Comparison of ENCODE assay signal across 8 cellular contexts in genomic region chr15:90603893-90604292, GRCh38.
DNase-seq lines count a peak whose midpoint lies in the region; ATAC-seq and TF ChIP-seq lines count a peak whose summit lies in the region.

No MANE protein-coding gene starts in this region.

- H3K36me3 Mint-ChIP-seq in naive B cell = peaks cover 11 to 18% of the 10 kb centered on the region in 2 donors

- H3K27ac Mint-ChIP-seq in naive B cell = peak overlapping the region in 5 of 6 donors; percentile 7 to 81 (median 48)

- H3K9me3 Mint-ChIP-seq in naive B cell = no peaks in the 10 kb centered on the region

- no peak for TF ChIP-seq POLR2A in Peyer's patch (IDR thresholded peaks at IDR 0.05)

- peak in 4 of 6 experiments; percentile 24 to 53 (median 50) for TF ChIP-seq CTCF in Peyer's patch (IDR thresholded peaks at IDR 0.05)

- ATAC-seq in naive B cell (ENCODE audit: low read depth in 2 of 2) (peak in 1 of 2 donors; percentile 56), GM21737 (IDR thresholded peaks at IDR 0.05; ENCODE audit: unreplicated experiment) (no peak), GM19463 (IDR thresholded peaks at IDR 0.05; ENCODE audit: unreplicated experiment) (no peak)

- H3K4me3 Mint-ChIP-seq in naive B cell = peak overlapping the region in 1 of 8 donors; percentile 41

- peaks cover 0 to under 1% (median 0%) of the 10 kb centered on the region in 4 donors for H3K4me1 ChIP-seq in Peyer's patch

- H3K27me3 Mint-ChIP-seq in naive B cell = no peaks in the 10 kb centered on the region

- H3K9me3 ChIP-seq in Peyer's patch = no peaks in the 10 kb centered on the region

- no peak overlapping the region for H3K27ac ChIP-seq in Peyer's patch

- H3K4me3 ChIP-seq in Peyer's patch = no peak overlapping the region

- peaks cover 34 to 45% (median 45%) of the 10 kb centered on the region in 3 donors for H3K4me1 Mint-ChIP-seq in naive B cell

- DNase-seq in GDM1 (lab: John Stamatoyannopoulos, UW) (peak; percentile 33), Peyer's patch (peak; percentile 33 to 74 (median 58)), amniotic epithelial cell (ENCODE audit: low read depth) (peak; percentile 37), naive B cell (no peak), NCI-H510A treated with DMSO at 0.1 percent for 48 hours (lab: John Stamatoyannopoulos, UW) (no peak), NCI-H2029 treated with DMSO at 0.1 percent for 48 hours (lab: John Stamatoyannopoulos, UW) (no peak)

- no peaks in the 10 kb centered on the region for H3K27me3 ChIP-seq in Peyer's patch

- H3K36me3 ChIP-seq in Peyer's patch = peaks cover 0 to 17% (median 0%) of the 10 kb centered on the region in 3 donors

Comparison
In these comparisons a context has a peak if more than half of its experiments do, and no peak if none do; other contexts are left out.
1. DNase-seq: peak in GDM1 (single experiment), Peyer's patch (3 of 3) and amniotic epithelial cell (single experiment); none in naive B cell (single experiment), NCI-H510A treated with DMSO at 0.1 percent for 48 hours (single experiment) and NCI-H2029 treated with DMSO at 0.1 percent for 48 hours (single experiment).